ENCODE assay signal across 8 cellular contexts in genomic region chr9:78031271-78031825, GRCh38. TPM values are rescaled to one million over a fixed set of nuclear protein-coding genes. Genes with fewer than 3 reads are reported as not detected.
DNase-seq lines count a peak whose midpoint lies in the region; ATAC-seq, FAIRE-seq and TF ChIP-seq lines count a peak whose summit lies in the region.

Gene GNAQ (minus strand): TSS chr9:78031811. CDS start chr9:78031235, 576 bp downstream.

- H3K36me3 ChIP-seq in GM12878 (ENCODE audit: control insufficient read depth in 2 of 2, insufficient read depth in 2 of 2, low read length in 1 of 2), result no peaks in the 10 kb centered on the region

- H3K27ac ChIP-seq in GM12878 (ENCODE audit: control insufficient read depth, insufficient read depth), result no peak within 1 kb of the TSS

- TF ChIP-seq RAD21 in GM12878 (IDR thresholded peaks at IDR 0.05; ENCODE audit: insufficient read depth, low read depth, low read length), result no peak

- H3K4me1 ChIP-seq in GM12878 (ENCODE audit: control insufficient read depth, insufficient read depth, low read length), result no peaks in the 10 kb centered on the region

- no peak within 1 kb of the TSS for H3K9ac ChIP-seq in GM12878 (ENCODE audit: control insufficient read depth, insufficient read depth, low read length)

- H4K20me1 ChIP-seq in GM12878 (ENCODE audit: control insufficient read depth, insufficient read depth), result no peaks in the 10 kb centered on the region

- H3K27me3 ChIP-seq in GM12878 (replicated peaks in 1 of 2; ENCODE audit: control insufficient read depth in 2 of 2, insufficient read depth in 2 of 2, low read length in 1 of 2), result peaks cover 8 to 17% of the 10 kb centered on the region in 2 experiments

- no peak within 1 kb of the TSS for H2AFZ ChIP-seq in GM12878 (ENCODE audit: control insufficient read depth, low read depth, low read length)

- RAD21 ChIA-PET in GM12878 (lab: Charles Lee; ENCODE audit: unreplicated experiment), result interaction anchor here (0.9 to 7.3 kb wide), 6 partner anchors 9 to 145 kb away, joined by 3 to 123 read pairs (median 4); no protein-coding TSS in a partner anchor

- FAIRE-seq in GM12878 (lab: Jason Lieb, UNC), result no peak

- no peak for TF ChIP-seq EP300 in GM12878 (IDR thresholded peaks at IDR 0.05; ENCODE audit: borderline replicate concordance in 1 of 2, control insufficient read depth in 1 of 2, low read depth in 2 of 2, low read length in 2 of 2)

- no peaks in the 10 kb centered on the region for H3K9me3 ChIP-seq in GM12878 (replicated peaks; ENCODE audit: control insufficient read depth, insufficient read depth, low read length)

- no CpG with 5 or more reads among the region's 97 CpGs for WGBS in GM12878 (ENCODE audit: insufficient coverage, insufficient replicate concordance, low lambda C conversion rate, missing lambda C conversion rate)

- intact Hi-C loops in GM12878 (cut with micrococcal nuclease; ENCODE audit: unreplicated experiment), result loop anchor here (10.0 kb wide), 2 partner anchors 277 to 577 kb away; no protein-coding TSS in a partner anchor
- intact Hi-C loops in sciatic nerve (cut with DNase I), result loop anchor here (10.0 kb wide), 1 partner anchor 57 kb away; no protein-coding TSS in a partner anchor

- DNase-seq in GM03348 (ENCODE audit: low spot score) (peak; percentile 62), NCI-H1092 treated with DMSO at 0.1 percent for 48 hours (lab: John Stamatoyannopoulos, UW) (peak; percentile 40), GM12878 (ENCODE audit: low read depth, low spot score) (no peak), sciatic nerve (ENCODE audit: low spot score) (peak; percentile 65), putamen (ENCODE audit: low spot score) (no peak)

- SMC1A ChIA-PET in GM12878 (lab: Charles Lee; ENCODE audit: uncharacterized antibody, unreplicated experiment), result interaction anchor here (0.6 to 7.9 kb wide), 4 partner anchors 42 to 445 kb away, joined by 3 to 145 read pairs (median 4); no protein-coding TSS in a partner anchor

- no peaks in the 10 kb centered on the region for H3K79me2 ChIP-seq in GM12878 (ENCODE audit: control insufficient read depth, insufficient read depth, low read length)

- no peak; the same call in 1 of the 3 replicates for ATAC-seq in GM12878
- no peak for ATAC-seq in sciatic nerve
- ATAC-seq in HG03097 (IDR thresholded peaks at IDR 0.05; ENCODE audit: low FRiP score, unreplicated experiment), result no peak
- ATAC-seq in HG03457 (IDR thresholded peaks at IDR 0.05; ENCODE audit: unreplicated experiment), result no peak

- H3K4me2 ChIP-seq in GM12878 (ENCODE audit: control insufficient read depth, insufficient read depth), result peak within 1 kb of the TSS; percentile 21; the same call in 1 of the 2 replicates

- peak within 1 kb of the TSS; percentile 32; the same call in 1 of the 2 replicates for H3K4me3 ChIP-seq in GM12878
- peak within 1 kb of the TSS; percentile 87 for H3K4me3 ChIP-seq in iPS-11a (ENCODE audit: low read depth, low read length)

- TF ChIP-seq CTCF in GM12878 (IDR thresholded peaks at IDR 0.05 in 2 of 3, conservative IDR thresholded peaks at IDR 0.05 in 1 of 3; ENCODE audit: control insufficient read depth in 2 of 3, extremely low read depth in 1 of 3, insufficient read depth in 1 of 3, low read depth in 3 of 3, low read length in 3 of 3), result no peak

- in situ Hi-C loops in GM12878 (cut with MboI), result no loop called here

- CTCF ChIA-PET in GM12878 (lab: Yijun Ruan, JAX), result interaction anchor here (1.6 kb wide), 1 partner anchor 190 kb away, joined by 3 read pairs; no protein-coding TSS in a partner anchor

- POLR2A ChIA-PET in GM12878 (lab: Charles Lee), result interaction anchor here (0.8 to 1.2 kb wide), 2 partner anchors 8 to 54 kb away, joined by 4 read pairs; no protein-coding TSS in a partner anchor

- no TSS peak for BruUV-seq in GM12878 (replicated peaks; lab: Mats Ljungman, UMichigan)

- TF ChIP-seq POLR2A in GM12878 (IDR thresholded peaks at IDR 0.05; ENCODE audit: low read depth, low read length), result no peak

TF ChIP-seq in GM12878, 131 proteins besides CTCF, POLR2A, EP300 and RAD21:
- TF ChIP-seq YBX1 (IDR thresholded peaks at IDR 0.05), result no peak
- TF ChIP-seq MYC (IDR thresholded peaks at IDR 0.05; ENCODE audit: insufficient read depth, insufficient read length, insufficient replicate concordance, low read length, severe bottlenecking), result no peak
- no peak for TF ChIP-seq CBX3 (IDR thresholded peaks at IDR 0.05; ENCODE audit: borderline replicate concordance, low read depth)
- TF ChIP-seq ZBTB40 (IDR thresholded peaks at IDR 0.05; ENCODE audit: borderline replicate concordance), result no peak
- 0 out of 2 replicates have a peak, but pooled peaks have one; percentile 37 for TF ChIP-seq GATAD2B (conservative IDR thresholded peaks at IDR 0.05; ENCODE audit: low read depth)
TF ChIP-seq in GM12878: peak in this region for 1.

RNA-seq across cellular contexts. Expression of gene GNAQ, which starts in this region (rescaled TPM):
- 53.9 and 71.0 TPM in 2 replicates for total RNA-seq in GM12878 (2013; cell fraction: nucleolus; rRNA removed)
- total RNA-seq in GM12878 (2014; rRNA removed), result 0.16 and 0.40 TPM in 2 replicates
- total RNA-seq in GM12878 (2014; rRNA removed; fragmentation: Illumina TruSeq; extraction: Trizol), result 0.31 and 0.37 TPM in 2 replicates
- total RNA-seq in GM12878 (2021), result 1.0 and 1.1 TPM in 2 replicates
- polyA plus RNA-seq in GM12878 (2011; ENCODE audit: low read depth), result 0.05 TPM
- polyA plus RNA-seq in GM12878 (2011; rRNA removed), result 47.2 and 61.4 TPM in 2 replicates
- polyA plus RNA-seq in GM12878 (2011; cell fraction: cytosol; rRNA removed), result 14.2 and 18.8 TPM in 2 replicates
- polyA plus RNA-seq in GM12878 (2011; cell fraction: nucleus; rRNA removed), result 81.8 and 82.7 TPM in 2 replicates
- 0.04 TPM in 2 replicates for polyA plus RNA-seq in GM12878 (2012)
- polyA plus RNA-seq in GM12878 (2014; fragmentation: Illumina TruSeq; extraction: Trizol), result 1.1 and 1.3 TPM in 2 replicates
- under 1 TPM; 0.15 to 0.50 TPM for polyA plus RNA-seq in GM12878 (2014; fragmentation: Nextera tagmentation; extraction: Ambion mirVana)
- 0.41 and 1.0 TPM in 2 replicates for polyA plus RNA-seq in GM12878 (2014; rRNA removed)
- polyA plus RNA-seq in GM12878 (2016; fragmentation: Nextera tagmentation; extraction: Ambion mirVana), result under 1 TPM; 0.32 to 0.48 TPM
- polyA minus RNA-seq in GM12878 (2011; rRNA and poly(A)+ RNA removed), result 37.2 and 134 TPM in 2 replicates
- polyA minus RNA-seq in GM12878 (2011; cell fraction: cytosol; rRNA and poly(A)+ RNA removed), result 16.3 and 19.9 TPM in 2 replicates
- polyA minus RNA-seq in GM12878 (2011; cell fraction: nucleus; rRNA and poly(A)+ RNA removed), result 17.2 and 28.0 TPM in 2 replicates
- 97.5 TPM for total RNA-seq in sciatic nerve

Comparison
In these comparisons a context has a peak if more than half of its experiments do, and no peak if none do; other contexts are left out.
1. DNase-seq: peak in GM03348 (single experiment), NCI-H1092 treated with DMSO at 0.1 percent for 48 hours (single experiment) and sciatic nerve (single experiment); none in GM12878 (single experiment) and putamen (single experiment).